ENCODE assay signal across 8 cellular contexts in the genomic region with DNA sequence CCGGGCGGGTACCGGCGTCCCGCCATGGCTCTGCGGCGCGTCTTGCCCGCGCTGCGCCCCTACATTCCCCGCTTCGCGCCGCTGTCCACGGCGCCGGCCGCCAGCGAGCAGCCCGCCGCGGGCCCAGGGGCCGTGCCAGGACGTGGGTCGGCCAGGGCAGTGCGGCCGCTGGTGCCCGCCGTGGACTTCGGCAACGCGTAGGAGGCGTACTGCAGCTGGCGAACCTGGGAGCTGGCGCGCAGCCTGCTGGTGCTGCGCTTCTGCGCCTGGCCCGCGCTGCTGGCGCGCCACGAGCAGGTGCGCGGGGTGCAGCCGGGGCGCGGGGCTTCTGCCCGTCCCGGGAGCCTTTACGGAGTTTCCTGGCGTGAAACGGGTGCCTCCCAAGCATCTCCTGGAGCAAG. TPM values are rescaled to one million over a fixed set of nuclear protein-coding genes. Genes with fewer than 3 reads are reported as not detected.
DNase-seq lines count a peak whose midpoint lies in the region; ATAC-seq, FAIRE-seq and TF ChIP-seq lines count a peak whose summit lies in the region.

No MANE protein-coding gene starts in this region.

- H3K4me3 ChIP-seq in Panc1 (ENCODE audit: low read depth in 2 of 2, low read length in 2 of 2) (peak overlapping the region; percentile 42 to 46), endothelial cell of umbilical vein (replicated peaks in 1 of 3; ENCODE audit: insufficient read depth in 1 of 3, low read depth in 1 of 3, low read length in 3 of 3) (peak overlapping the region in 2 of 3 experiments; percentile 31 to 36), neural progenitor cell (peak overlapping the region; percentile 50)

- peak; percentile 52 for ATAC-seq in Panc1

- POLR2A ChIA-PET in Panc1 (lab: Charles Lee), result no interaction called here
- POLR2A ChIA-PET in endothelial cell of umbilical vein (lab: Charles Lee), result interaction anchor here (0.6 kb wide), 1 partner anchor 70 kb away, joined by 3 read pairs; no protein-coding TSS in a partner anchor

- no peak for DNase-seq in activated naive CD4-positive, alpha-beta T cell treated with anti-CD3 and anti-CD28 coated beads, Interleukin-2, amount 10 ng/mL, durations not matched to agents 7 days and 5 days
- DNase-seq in activated naive CD4-positive, alpha-beta T cell treated with Interleukin-2 at 50 U/mL for 16 hours, result no peak
- no peak for DNase-seq in Panc1 (ENCODE audit: low read depth, low spot score)
- peak; percentile 45 for DNase-seq in endothelial cell of umbilical vein (ENCODE audit: low read depth, low spot score)
- DNase-seq in neural progenitor cell (ENCODE audit: low spot score), result no peak
- no peak for DNase-seq in G401 (ENCODE audit: low spot score)
- DNase-seq in stimulated activated naive CD4-positive, alpha-beta T cell treated with Interleukin-2 at 50 U/mL for 16 hours (lab: John Stamatoyannopoulos, UW), result no peak
- no peak for DNase-seq in cerebellar nuclear complex (lab: John Stamatoyannopoulos, UW)

- H2AFZ ChIP-seq in endothelial cell of umbilical vein (ENCODE audit: low read depth, low read length) (peak overlapping the region; percentile 93), neural progenitor cell (replicated peaks) (peak overlapping the region; percentile 77)

- no peak overlapping the region for H3K27ac ChIP-seq in Panc1 (ENCODE audit: low read length)
- H3K27ac ChIP-seq in endothelial cell of umbilical vein (ENCODE audit: insufficient read depth, low read depth, low read length), result no peak overlapping the region
- no peak overlapping the region for H3K27ac ChIP-seq in neural progenitor cell

- CTCF ChIA-PET in activated naive CD4-positive, alpha-beta T cell treated with anti-CD3 and anti-CD28 coated beads, Interleukin-2, amount 10 ng/mL, durations not matched to agents 7 days and 5 days (lab: Charles Lee), result no interaction called here
- CTCF ChIA-PET in Panc1 (lab: Charles Lee) (no interaction called here), endothelial cell of umbilical vein (lab: Charles Lee) (interaction anchor here (1.0 to 1.5 kb wide), 2 partner anchors 18 to 142 kb away, joined by 4 read pairs; no protein-coding TSS in a partner anchor)

- H3K4me3 Mint-ChIP-seq in activated naive CD4-positive, alpha-beta T cell treated with anti-CD3 and anti-CD28 coated beads, Interleukin-2, amount 10 ng/mL, durations not matched to agents 7 days and 5 days, result peak overlapping the region; percentile 62
- peak overlapping the region; percentile 83 for H3K4me3 Mint-ChIP-seq in neural progenitor cell

- H3K27me3 ChIP-seq in Panc1 (ENCODE audit: control insufficient read depth, insufficient read depth, low read length) (no peaks in the 10 kb centered on the region), endothelial cell of umbilical vein (ENCODE audit: control insufficient read depth in 2 of 2, insufficient read depth in 2 of 2, low read length in 2 of 2) (peaks cover 0 to 4% of the 10 kb centered on the region in 2 experiments), neural progenitor cell (peaks cover 78% of the 10 kb centered on the region)

- no peaks in the 10 kb centered on the region for H3K36me3 Mint-ChIP-seq in activated naive CD4-positive, alpha-beta T cell treated with anti-CD3 and anti-CD28 coated beads, Interleukin-2, amount 10 ng/mL, durations not matched to agents 7 days and 5 days
- no peaks in the 10 kb centered on the region for H3K36me3 Mint-ChIP-seq in neural progenitor cell

- no peaks in the 10 kb centered on the region for H3K79me2 ChIP-seq in endothelial cell of umbilical vein (ENCODE audit: control insufficient read depth, insufficient read depth, low read length)
- H3K79me2 ChIP-seq in neural progenitor cell (ENCODE audit: low read depth), result no peaks in the 10 kb centered on the region

- dilution Hi-C loops in endothelial cell of umbilical vein (cut with MboI; ENCODE audit: extremely low pct_ligation_motif_present, low sequenced_read_pairs), result no loop called here

- H3K9ac ChIP-seq in endothelial cell of umbilical vein (replicated peaks; ENCODE audit: extremely low read depth, insufficient read depth, low read length) (no peak overlapping the region), neural progenitor cell (no peak overlapping the region)

- FAIRE-seq in endothelial cell of umbilical vein (lab: Jason Lieb, UNC), result no peak

- H3K4me2 ChIP-seq in endothelial cell of umbilical vein (ENCODE audit: insufficient read depth, low read length) (peak overlapping the region; percentile 70), neural progenitor cell (peak overlapping the region; percentile 81)

- BruUV-seq in Panc1 (replicated peaks; lab: Mats Ljungman, UMichigan), result no TSS peak
- no TSS peak for BruUV-seq in endothelial cell of umbilical vein (replicated peaks; lab: Mats Ljungman, UMichigan)

- no peaks in the 10 kb centered on the region for H3K9me3 ChIP-seq in Panc1 (ENCODE audit: control insufficient read depth, insufficient read depth, low read depth, low read length)
- no peaks in the 10 kb centered on the region for H3K9me3 ChIP-seq in endothelial cell of umbilical vein (replicated peaks; ENCODE audit: control insufficient read depth, insufficient read depth, low read length)
- no peaks in the 10 kb centered on the region for H3K9me3 ChIP-seq in neural progenitor cell (ENCODE audit: low read depth)

- H3K9me3 Mint-ChIP-seq in activated naive CD4-positive, alpha-beta T cell treated with anti-CD3 and anti-CD28 coated beads, Interleukin-2, amount 10 ng/mL, durations not matched to agents 7 days and 5 days, result no peaks in the 10 kb centered on the region
- no peaks in the 10 kb centered on the region for H3K9me3 Mint-ChIP-seq in neural progenitor cell

- H3K9me1 ChIP-seq in endothelial cell of umbilical vein (replicated peaks; ENCODE audit: control insufficient read depth, extremely low read depth, insufficient read depth, low read length), result no peaks in the 10 kb centered on the region

- H3K4me1 Mint-ChIP-seq in activated naive CD4-positive, alpha-beta T cell treated with anti-CD3 and anti-CD28 coated beads, Interleukin-2, amount 10 ng/mL, durations not matched to agents 7 days and 5 days, result peaks cover 20% of the 10 kb centered on the region
- H3K4me1 Mint-ChIP-seq in neural progenitor cell, result peaks cover 9% of the 10 kb centered on the region

- H3K36me3 ChIP-seq in Panc1 (ENCODE audit: control insufficient read depth, insufficient read depth, low read length) (no peaks in the 10 kb centered on the region), endothelial cell of umbilical vein (ENCODE audit: control insufficient read depth in 2 of 2, extremely low read depth in 1 of 2, insufficient read depth in 2 of 2, low read length in 2 of 2) (no peaks in the 10 kb centered on the region), neural progenitor cell (no peaks in the 10 kb centered on the region)

- peaks cover 11% of the 10 kb centered on the region for H3F3A ChIP-seq in neural progenitor cell (ENCODE audit: low read depth)

- peaks cover 63% of the 10 kb centered on the region for H3K27me3 Mint-ChIP-seq in activated naive CD4-positive, alpha-beta T cell treated with anti-CD3 and anti-CD28 coated beads, Interleukin-2, amount 10 ng/mL, durations not matched to agents 7 days and 5 days
- H3K27me3 Mint-ChIP-seq in neural progenitor cell (ENCODE audit: insufficient read depth, low read depth), result peaks cover 38% of the 10 kb centered on the region

- TF ChIP-seq CTCF in Panc1 (IDR thresholded peaks at IDR 0.05) (no peak), endothelial cell of umbilical vein (IDR thresholded peaks at IDR 0.05; ENCODE audit: extremely low read depth in 1 of 2, insufficient read depth in 1 of 2, low read depth in 1 of 2, low read length in 2 of 2) (no peak), neural progenitor cell (IDR thresholded peaks at IDR 0.05) (no peak)

- in situ Hi-C loops in Panc1 (cut with HindIII; ENCODE audit: low pct_unique_long_range_greater_than_20kb, low sequenced_read_pairs) (no loop called here), G401 (cut with HindIII; ENCODE audit: low sequenced_read_pairs) (no loop called here)

- no peaks in the 10 kb centered on the region for H4K20me1 ChIP-seq in endothelial cell of umbilical vein (replicated peaks; ENCODE audit: control insufficient read depth, extremely low read depth, insufficient read depth, low read length)
- no peaks in the 10 kb centered on the region for H4K20me1 ChIP-seq in neural progenitor cell (ENCODE audit: low read depth)

- intact Hi-C loops in Panc1 (cut with micrococcal nuclease; ENCODE audit: unreplicated experiment) (no loop called here), endothelial cell of umbilical vein (cut with micrococcal nuclease) (loop anchor here (1.0 kb wide), 1 partner anchor 21 kb away; the partner anchor contains the start of gene DGCR6L)

- H3K4me1 ChIP-seq in Panc1 (ENCODE audit: control insufficient read depth, insufficient read depth, low read length), result no peaks in the 10 kb centered on the region
- peaks cover 8% of the 10 kb centered on the region for H3K4me1 ChIP-seq in endothelial cell of umbilical vein (ENCODE audit: control insufficient read depth, extremely low read depth, insufficient read depth, low read length)
- no peaks in the 10 kb centered on the region for H3K4me1 ChIP-seq in neural progenitor cell

- H3K27ac Mint-ChIP-seq in activated naive CD4-positive, alpha-beta T cell treated with anti-CD3 and anti-CD28 coated beads, Interleukin-2, amount 10 ng/mL, durations not matched to agents 7 days and 5 days, result no peak overlapping the region
- no peak overlapping the region for H3K27ac Mint-ChIP-seq in neural progenitor cell

- no peak for TF ChIP-seq POLR2A in endothelial cell of umbilical vein (IDR thresholded peaks at IDR 0.05; ENCODE audit: low read depth, low read length)

RNA-seq across cellular contexts. Expression of gene DGCR6L, which starts 20.1 kb away (rescaled TPM):
- total RNA-seq in Panc1 (2021; ENCODE audit: unreplicated experiment) (43.5 TPM), endothelial cell of umbilical vein (34.3 and 38.0 TPM in 2 replicates), neural progenitor cell (ENCODE audit: low replicate concordance) (22.3 and 59.2 TPM in 2 replicates)
- polyA plus RNA-seq in Panc1 (2012; ENCODE audit: insufficient read length), result 61.5 TPM
- polyA plus RNA-seq in endothelial cell of umbilical vein, result 67.5 and 82.9 TPM in 2 replicates
- 43.7 and 64.1 TPM in 2 replicates for polyA plus RNA-seq in endothelial cell of umbilical vein (2011; cell fraction: cytosol; rRNA removed)
- 18.3 and 22.7 TPM in 2 replicates for polyA plus RNA-seq in endothelial cell of umbilical vein (2011; cell fraction: nucleus; rRNA removed)
- polyA plus RNA-seq in endothelial cell of umbilical vein (2012), result 29.3 and 33.4 TPM in 2 replicates
- polyA minus RNA-seq in endothelial cell of umbilical vein, result 13.9 and 17.5 TPM in 2 replicates
- 14.0 TPM for polyA minus RNA-seq in endothelial cell of umbilical vein (2011; cell fraction: cytosol; rRNA and poly(A)+ RNA removed)
- 2.5 and 5.2 TPM in 2 replicates for polyA minus RNA-seq in endothelial cell of umbilical vein (2011; cell fraction: nucleus; rRNA and poly(A)+ RNA removed)
- 54.1 and 59.2 TPM in 2 replicates for total RNA-seq in G401 (2014; rRNA removed; shearing (Covaris generic))

RNA-seq across cellular contexts. Expression of gene RTN4R, which starts 31.6 kb away (rescaled TPM):
- total RNA-seq in Panc1 (2021; ENCODE audit: unreplicated experiment) (16.3 TPM), endothelial cell of umbilical vein (1.2 and 1.3 TPM in 2 replicates), neural progenitor cell (ENCODE audit: low replicate concordance) (6.3 and 20.9 TPM in 2 replicates)
- polyA plus RNA-seq in Panc1 (2012; ENCODE audit: insufficient read length), result 21.3 TPM
- polyA plus RNA-seq in endothelial cell of umbilical vein, result 2.2 and 3.5 TPM in 2 replicates
- 1.0 and 1.4 TPM in 2 replicates for polyA plus RNA-seq in endothelial cell of umbilical vein (2011; cell fraction: cytosol; rRNA removed)
- polyA plus RNA-seq in endothelial cell of umbilical vein (2011; cell fraction: nucleus; rRNA removed), result 0.34 and 0.53 TPM in 2 replicates
- 1.0 and 1.6 TPM in 2 replicates for polyA plus RNA-seq in endothelial cell of umbilical vein (2012)
- polyA minus RNA-seq in endothelial cell of umbilical vein, result 0.57 and 0.85 TPM in 2 replicates
- polyA minus RNA-seq in endothelial cell of umbilical vein (2011; cell fraction: cytosol; rRNA and poly(A)+ RNA removed), result 6.3 TPM
- 0.53 TPM in 1 of 2 replicates, not detected in the other for polyA minus RNA-seq in endothelial cell of umbilical vein (2011; cell fraction: nucleus; rRNA and poly(A)+ RNA removed)
- total RNA-seq in G401 (2014; rRNA removed; shearing (Covaris generic)), result 39.2 and 50.4 TPM in 2 replicates
